14 cellular contexts compared by ENCODE assay signal in the genomic region with DNA sequence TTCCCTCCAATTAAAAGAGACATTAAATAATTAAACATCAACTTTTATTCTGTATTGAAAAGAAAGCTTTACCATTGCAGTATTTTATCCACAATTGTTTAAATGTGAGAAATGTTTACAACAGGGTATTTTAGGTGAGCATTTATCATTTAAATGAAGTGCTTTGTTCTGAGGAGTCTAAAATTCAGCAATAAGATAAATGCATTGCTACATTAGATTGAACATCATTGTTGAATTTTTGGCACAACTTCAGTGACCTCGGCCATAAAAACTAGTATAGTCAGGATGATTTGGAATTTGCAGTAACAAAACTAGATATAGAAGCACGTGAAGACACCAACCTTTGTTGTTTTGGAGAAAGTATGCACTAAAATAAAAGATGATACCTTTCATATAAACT.
DNase-seq lines count a peak whose midpoint lies in the region; ATAC-seq, FAIRE-seq and TF ChIP-seq lines count a peak whose summit lies in the region.
"Had no signal": no experiment of that assay in that cellular context is flagged by ENCODE, and none has a peak within 500 bp of the region (broad histone marks: within the 10 kb centered on the region; RNA-seq: fewer than 3 reads in every experiment).

No MANE protein-coding gene starts in this region.

- H3K9me3 ChIP-seq in astrocyte (ENCODE audit: insufficient read depth, low read depth, low read length), result no peaks in the 10 kb centered on the region
- H3K9me3 ChIP-seq: thoracic aorta had no signal

- H3K79me2 ChIP-seq in astrocyte (ENCODE audit: insufficient read depth, low read length), result peaks cover 78% of the 10 kb centered on the region

- DNase-seq in DMS79 treated with DMSO at 0.1 percent for 48 hours (lab: John Stamatoyannopoulos, UW) (peak; percentile 41), DMS79 (lab: John Stamatoyannopoulos, UW) (no peak), astrocyte (ENCODE audit: low read depth) (peak; percentile 45), foreskin keratinocyte (peak; percentile 16 to 35)
- DNase-seq: ACHN; activated CD8-positive, alpha-beta memory T cell treated with anti-CD3 and anti-CD28 coated beads, Interleukin-2, amount 50 U/mL, for 4 hours; activated naive CD8-positive, alpha-beta T cell treated with anti-CD3 and anti-CD28 coated beads for 36 hours; SW 1271 had no signal

- peaks cover 6% of the 10 kb centered on the region for H4K20me1 ChIP-seq in astrocyte (ENCODE audit: insufficient read depth, low read length)

- no peak for FAIRE-seq in astrocyte (lab: Jason Lieb, UNC)

- ATAC-seq in foreskin keratinocyte, result no peak
- no peak for ATAC-seq in HG02763 (IDR thresholded peaks at IDR 0.05; ENCODE audit: unreplicated experiment)
- no peak for ATAC-seq in HG03571 (IDR thresholded peaks at IDR 0.05; ENCODE audit: unreplicated experiment)
- no peak for ATAC-seq in GM19397 (IDR thresholded peaks at IDR 0.05; ENCODE audit: unreplicated experiment)
- ATAC-seq: HCT116 had no signal

- H3K4me3 ChIP-seq in astrocyte (ENCODE audit: insufficient read depth, low read depth, low read length) (no peak overlapping the region), skin epidermis (peak overlapping the region in 2 of 7 experiments; percentile 31 to 35)
- H3K4me3 ChIP-seq: thoracic aorta had no signal

- TF ChIP-seq CTCF in astrocyte (IDR thresholded peaks at IDR 0.05; ENCODE audit: insufficient read depth, low read depth, low read length) (no peak), foreskin keratinocyte (conservative IDR thresholded peaks at IDR 0.05) (no peak)

- peak overlapping the region; percentile 6 for H3K9ac ChIP-seq in astrocyte (ENCODE audit: low read length)

- H3K4me1 ChIP-seq in astrocyte (ENCODE audit: insufficient read depth, low read length), result peaks cover 34% of the 10 kb centered on the region
- H3K4me1 ChIP-seq in foreskin keratinocyte, result peaks cover 17% of the 10 kb centered on the region

- peaks cover 2% of the 10 kb centered on the region for H3K4me1 Mint-ChIP-seq in astrocyte (ENCODE audit: low read depth, unreplicated experiment)
- H3K4me1 Mint-ChIP-seq: activated naive CD8-positive, alpha-beta T cell treated with anti-CD3 and anti-CD28 coated beads for 36 hours had no signal

- H3K27me3 ChIP-seq in astrocyte (ENCODE audit: insufficient read depth, low read length) (no peaks in the 10 kb centered on the region), foreskin keratinocyte (no peaks in the 10 kb centered on the region)

- no peak overlapping the region for H3K4me3 Mint-ChIP-seq in astrocyte (ENCODE audit: unreplicated experiment)
- H3K4me3 Mint-ChIP-seq: activated naive CD8-positive, alpha-beta T cell treated with anti-CD3 and anti-CD28 coated beads for 36 hours had no signal

- no peak overlapping the region for H3K27ac Mint-ChIP-seq in astrocyte (ENCODE audit: unreplicated experiment)
- H3K27ac Mint-ChIP-seq: activated naive CD8-positive, alpha-beta T cell treated with anti-CD3 and anti-CD28 coated beads for 36 hours had no signal

- no peaks in the 10 kb centered on the region for H3K9me3 Mint-ChIP-seq in astrocyte (ENCODE audit: unreplicated experiment)
- H3K9me3 Mint-ChIP-seq: activated naive CD8-positive, alpha-beta T cell treated with anti-CD3 and anti-CD28 coated beads for 36 hours had no signal

- H3K4me2 ChIP-seq in astrocyte (ENCODE audit: low read length), result peak overlapping the region; percentile 79

- H3K27me3 Mint-ChIP-seq in astrocyte (ENCODE audit: low read depth, unreplicated experiment), result no peaks in the 10 kb centered on the region
- H3K27me3 Mint-ChIP-seq: activated naive CD8-positive, alpha-beta T cell treated with anti-CD3 and anti-CD28 coated beads for 36 hours had no signal

- H3K36me3 ChIP-seq in astrocyte (ENCODE audit: insufficient read depth, low read length), result no peaks in the 10 kb centered on the region
- H3K36me3 ChIP-seq: thoracic aorta had no signal

- H2AFZ ChIP-seq in astrocyte (ENCODE audit: low read depth, low read length), result no peak overlapping the region

- H3K27ac ChIP-seq in astrocyte (ENCODE audit: low read depth, low read length) (no peak overlapping the region), foreskin keratinocyte (no peak overlapping the region), skin epidermis (peak overlapping the region in 17 of 21 experiments; percentile 21 to 82 (median 61))
- H3K27ac ChIP-seq: thoracic aorta had no signal

- H3K36me3 Mint-ChIP-seq in astrocyte (ENCODE audit: low read depth, unreplicated experiment), result no peaks in the 10 kb centered on the region
- H3K36me3 Mint-ChIP-seq: activated naive CD8-positive, alpha-beta T cell treated with anti-CD3 and anti-CD28 coated beads for 36 hours had no signal

Comparison
In these comparisons a context has a peak if more than half of its experiments do, and no peak if none do; other contexts are left out.
1. H3K27ac ChIP-seq: peak in skin epidermis (17 of 21); none in astrocyte (single experiment) and foreskin keratinocyte (single experiment).